ENCODE assay signal across 9 cellular contexts in genomic region chr4:155889036-155889793, GRCh38. TPM values are rescaled to one million over a fixed set of nuclear protein-coding genes. Genes with fewer than 3 reads are reported as not detected.
A peak's percentile ranks its signal among the peaks of the same experiment; 100 is the strongest.
DNase-seq lines count a peak whose midpoint lies in the region; ATAC-seq, FAIRE-seq and TF ChIP-seq lines count a peak whose summit lies in the region.
"Had no signal": no experiment of that assay in that cellular context is flagged by ENCODE, and none has a peak within 500 bp of the region (broad histone marks: within the 10 kb centered on the region; RNA-seq: fewer than 3 reads in every experiment).

No MANE protein-coding gene starts in this region.

- H3K9me3 Mint-ChIP-seq in activated T-cell treated with anti-CD3 and anti-CD28 coated beads, Interleukin-2, amount 50 U/mL, for 24 hours, result no peaks in the 10 kb centered on the region
- H3K9me3 Mint-ChIP-seq in activated T-cell treated with anti-CD3 and anti-CD28 coated beads, Interleukin-2, amount 50 U/mL, for 4 hours, result no peaks in the 10 kb centered on the region

- peaks cover 17% of the 10 kb centered on the region for H3F3A ChIP-seq in smooth muscle cell (ENCODE audit: low read depth)

- H3K36me3 Mint-ChIP-seq in activated T-cell treated with anti-CD3 and anti-CD28 coated beads, Interleukin-2, amount 50 U/mL, for 24 hours (ENCODE audit: low read depth), result no peaks in the 10 kb centered on the region
- H3K36me3 Mint-ChIP-seq in activated T-cell treated with anti-CD3 and anti-CD28 coated beads, Interleukin-2, amount 50 U/mL, for 4 hours (ENCODE audit: insufficient read depth), result no peaks in the 10 kb centered on the region

- H3K27me3 Mint-ChIP-seq in activated T-cell treated with anti-CD3 and anti-CD28 coated beads, Interleukin-2, amount 50 U/mL, for 24 hours, result peaks cover 30% of the 10 kb centered on the region
- peaks cover 8% of the 10 kb centered on the region for H3K27me3 Mint-ChIP-seq in activated T-cell treated with anti-CD3 and anti-CD28 coated beads, Interleukin-2, amount 50 U/mL, for 4 hours (ENCODE audit: low read depth)

- H3K79me2 ChIP-seq in smooth muscle cell (ENCODE audit: low read depth), result no peaks in the 10 kb centered on the region

- ATAC-seq in GM19438 (IDR thresholded peaks at IDR 0.05; ENCODE audit: low read depth, unreplicated experiment) (peak; percentile 98), HG03457 (IDR thresholded peaks at IDR 0.05; ENCODE audit: unreplicated experiment) (peak; percentile 97)
- no peak for ATAC-seq in activated T-cell treated with anti-CD3 and anti-CD28 coated beads, Interleukin-2, amount 50 U/mL, for 4 hours

- peak overlapping the region; percentile 47 for H3K9ac ChIP-seq in smooth muscle cell (ENCODE audit: low read depth)

- no peak for FAIRE-seq in GM12892 (lab: Jason Lieb, UNC)

- no peaks in the 10 kb centered on the region for H3K9me3 ChIP-seq in smooth muscle cell (replicated peaks; ENCODE audit: low read depth)

- no peak overlapping the region for H3K4me3 Mint-ChIP-seq in activated T-cell treated with anti-CD3 and anti-CD28 coated beads, Interleukin-2, amount 50 U/mL, for 24 hours
- no peak overlapping the region for H3K4me3 Mint-ChIP-seq in activated T-cell treated with anti-CD3 and anti-CD28 coated beads, Interleukin-2, amount 50 U/mL, for 4 hours

- in situ Hi-C loops in brain microvascular endothelial cell (cut with HindIII; ENCODE audit: low pct_ligation_motif_present, low sequenced_read_pairs), result no loop called here

- H3K36me3 ChIP-seq in brain microvascular endothelial cell (replicated peaks) (no peaks in the 10 kb centered on the region), smooth muscle cell (ENCODE audit: low read depth) (no peaks in the 10 kb centered on the region)

- no peak for TF ChIP-seq POLR2A in GM12892 (IDR thresholded peaks at IDR 0.05; ENCODE audit: low read depth, low read length)

- H4K20me1 ChIP-seq in smooth muscle cell (ENCODE audit: low read depth), result no peaks in the 10 kb centered on the region

- H3K4me2 ChIP-seq in smooth muscle cell, result peak overlapping the region; percentile 72

- no peak overlapping the region for H3K27ac Mint-ChIP-seq in activated T-cell treated with anti-CD3 and anti-CD28 coated beads, Interleukin-2, amount 50 U/mL, for 24 hours

- H3K27ac ChIP-seq in brain microvascular endothelial cell, result peak overlapping the region; percentile 1
- H3K27ac ChIP-seq in smooth muscle cell (ENCODE audit: low read depth), result peak overlapping the region; percentile 83

- peak overlapping the region; percentile 17 for H2AFZ ChIP-seq in smooth muscle cell (ENCODE audit: low read depth)

- H3K27me3 ChIP-seq in brain microvascular endothelial cell (replicated peaks), result no peaks in the 10 kb centered on the region
- no peaks in the 10 kb centered on the region for H3K27me3 ChIP-seq in smooth muscle cell (ENCODE audit: low read depth)

- DNase-seq in brain microvascular endothelial cell, result peak; percentile 71
- no peak for DNase-seq in smooth muscle cell (lab: John Stamatoyannopoulos, UW; ENCODE audit: unreplicated experiment)
- no peak for DNase-seq in activated T-cell treated with anti-CD3 and anti-CD28 coated beads, Interleukin-2, amount 50 U/mL, for 24 hours
- DNase-seq in GM12892 (ENCODE audit: insufficient read length), result no peak
- no peak for DNase-seq in activated T-cell treated with anti-CD3 and anti-CD28 coated beads, Interleukin-2, amount 50 U/mL, for 4 hours

- WGBS in smooth muscle cell (ENCODE audit: low lambda C conversion rate), result 15% methylated on average over 5 of the region's 5 CpGs

- TF ChIP-seq CTCF in brain microvascular endothelial cell (IDR thresholded peaks at IDR 0.05; ENCODE audit: low read depth, low read length, missing control alignments) (no peak), smooth muscle cell (IDR thresholded peaks at IDR 0.05; ENCODE audit: borderline replicate concordance, insufficient read depth, poor library complexity, severe bottlenecking) (no peak)

- no peaks in the 10 kb centered on the region for H3K4me1 Mint-ChIP-seq in activated T-cell treated with anti-CD3 and anti-CD28 coated beads, Interleukin-2, amount 50 U/mL, for 24 hours (ENCODE audit: low read depth)
- H3K4me1 Mint-ChIP-seq in activated T-cell treated with anti-CD3 and anti-CD28 coated beads, Interleukin-2, amount 50 U/mL, for 4 hours (ENCODE audit: low read depth), result no peaks in the 10 kb centered on the region

- H3K4me3 ChIP-seq in brain microvascular endothelial cell (ENCODE audit: low read depth, low read length) (no peak overlapping the region), smooth muscle cell (no peak overlapping the region)

- peaks cover 7% of the 10 kb centered on the region for H3K4me1 ChIP-seq in smooth muscle cell (ENCODE audit: low read depth)

RNA-seq across cellular contexts. Expression of gene TDO2, which starts 14.3 kb away (rescaled TPM):
- total RNA-seq in smooth muscle cell, result 180 and 181 TPM in 2 replicates
- 114 and 151 TPM in 2 replicates for polyA plus RNA-seq in smooth muscle cell
- not detected for polyA plus RNA-seq in GM12892 (2012; ENCODE audit: missing spikeins)
- total RNA-seq in activated T-cell treated with anti-CD3 and anti-CD28 coated beads, Interleukin-2, amount 50 U/mL, for 4 hours, result under 1 TPM in 1 of 3 donors, not detected in 2; 0.16 TPM
- total RNA-seq: dermis microvascular lymphatic vessel endothelial cell had no signal

RNA-seq across cellular contexts. Expression of gene ASIC5, which starts 23.1 kb away (rescaled TPM):
- not detected in 2 replicates for total RNA-seq in smooth muscle cell
- not detected in 2 replicates for polyA plus RNA-seq in smooth muscle cell
- not detected for polyA plus RNA-seq in GM12892 (2012; ENCODE audit: missing spikeins)
- not detected for total RNA-seq in activated T-cell treated with anti-CD3 and anti-CD28 coated beads, Interleukin-2, amount 50 U/mL, for 4 hours
- total RNA-seq: dermis microvascular lymphatic vessel endothelial cell, NCI-H460 had no signal

Comparison
In these comparisons a context has a peak if more than half of its experiments do, and no peak if none do; other contexts are left out.
1. ATAC-seq: peak in GM19438 (single experiment) and HG03457 (single experiment); none in activated T-cell treated with anti-CD3 and anti-CD28 coated beads, Interleukin-2, amount 50 U/mL, for 4 hours (0 of 2).
2. RNA of gene TDO2, which starts 14.3 kb away (total RNA-seq): 180 to 181 TPM in smooth muscle cell; 0.16 TPM in activated T-cell treated with anti-CD3 and anti-CD28 coated beads, Interleukin-2, amount 50 U/mL, for 4 hours; every median in the first group is over 100 times any median in the second.